38 cellular contexts compared by ENCODE assay signal in the genomic region with DNA sequence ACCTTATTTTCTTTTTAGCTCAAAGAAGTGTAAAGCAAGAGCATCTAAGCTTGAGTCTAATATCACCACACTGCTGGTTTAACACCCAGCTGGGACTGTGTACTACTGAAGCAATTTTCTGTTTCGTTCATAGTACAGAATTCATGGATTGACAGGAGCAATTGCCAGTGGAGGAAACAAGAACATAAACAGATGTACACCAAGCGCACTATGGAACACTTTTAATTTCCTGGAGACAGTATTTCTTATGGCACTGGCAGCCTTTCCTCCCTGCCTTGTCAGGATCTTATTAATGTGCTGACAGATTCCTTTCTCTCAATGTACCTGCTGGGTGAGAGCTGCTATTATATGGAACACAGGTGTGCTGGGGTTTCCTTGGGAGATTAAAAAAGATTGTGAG.
"Had no signal": no experiment of that assay in that cellular context is flagged by ENCODE, and none has a peak within 500 bp of the region (broad histone marks: within the 10 kb centered on the region; RNA-seq: fewer than 3 reads in every experiment).

No MANE protein-coding gene starts in this region.

- H3K27ac Mint-ChIP-seq: activated CD4-positive, alpha-beta memory T cell treated with anti-CD3 and anti-CD28 coated beads, Interleukin-2, amount 10 ng/mL, durations not matched to agents 7 days and 5 days; activated CD8-positive, alpha-beta memory T cell treated with anti-CD3 and anti-CD28 coated beads, Interleukin-2, amount 10 ng/mL, durations not matched to agents 7 days and 5 days; activated naive CD4-positive, alpha-beta T cell treated with anti-CD3 and anti-CD28 coated beads, Interleukin-2, amount 50 U/mL, for 24 hours; activated naive CD8-positive, alpha-beta T cell treated with anti-CD3 and anti-CD28 coated beads, Interleukin-2, amount 10 ng/mL, durations not matched to agents 7 days and 5 days; activated T-cell treated with anti-CD3 and anti-CD28 coated beads, Interleukin-2, amount 50 U/mL, for 72 hours; activated T-helper 2 cell treated with anti-CD3 and anti-CD28 coated beads, Interferon-gamma antibody, Interleukin-2, Interleukin-4, amounts not matched to agents 10 μg/mL and 5 μg/mL and 100 μg/mL, durations not matched to agents 14 hours and 24 hours and 36 hours had no signal

- H3K36me3 ChIP-seq: ascending aorta, Peyer's patch, WERI-Rb-1 had no signal

- H3K27ac ChIP-seq: ascending aorta, Peyer's patch, SJSA1, WERI-Rb-1 had no signal

- H3K27me3 ChIP-seq: ascending aorta, Peyer's patch, SJSA1 had no signal

- ATAC-seq: activated CD8-positive, alpha-beta memory T cell treated with anti-CD3 and anti-CD28 coated beads, Interleukin-2, amount 10 ng/mL, durations not matched to agents 7 days and 5 days; PC-3; SK-N-SH treated with all-trans-retinoic acid at 6 μM for 48 hours; T-cell had no signal

- H3K27me3 Mint-ChIP-seq: activated CD4-positive, alpha-beta memory T cell treated with anti-CD3 and anti-CD28 coated beads, Interleukin-2, amount 10 ng/mL, durations not matched to agents 7 days and 5 days; activated CD8-positive, alpha-beta memory T cell treated with anti-CD3 and anti-CD28 coated beads, Interleukin-2, amount 10 ng/mL, durations not matched to agents 7 days and 5 days; activated naive CD4-positive, alpha-beta T cell treated with anti-CD3 and anti-CD28 coated beads, Interleukin-2, amount 50 U/mL, for 24 hours; activated naive CD8-positive, alpha-beta T cell treated with anti-CD3 and anti-CD28 coated beads, Interleukin-2, amount 10 ng/mL, durations not matched to agents 7 days and 5 days; T-cell had no signal

- H3K4me3 ChIP-seq: ascending aorta, Peyer's patch, SJSA1 had no signal

- H3K9me3 ChIP-seq: ascending aorta, SJSA1 had no signal

- DNase-seq: activated CD4-positive, alpha-beta memory T cell treated with anti-CD3 and anti-CD28 coated beads, Interleukin-2, amount 10 ng/mL, durations not matched to agents 7 days and 5 days; activated CD4-positive, alpha-beta T cell treated with anti-CD3 and anti-CD28 coated beads for 1 hour; activated CD4-positive, alpha-beta T cell treated with anti-CD3 and anti-CD28 coated beads for 48 hours; activated CD4-positive, CD25-positive, alpha-beta regulatory T cell; activated CD8-positive, alpha-beta memory T cell treated with anti-CD3 and anti-CD28 coated beads for 24 hours; activated CD8-positive, alpha-beta memory T cell treated with anti-CD3 and anti-CD28 coated beads, Interleukin-2, amount 10 ng/mL, durations not matched to agents 7 days and 5 days; activated gamma-delta T cell; activated naive CD8-positive, alpha-beta T cell treated with anti-CD3 and anti-CD28 coated beads, Interleukin-2, amount 10 ng/mL, durations not matched to agents 7 days and 5 days; activated T-cell treated with anti-CD3 and anti-CD28 coated beads, Interleukin-2, amount 50 U/mL, for 1 hour; amygdala; cerebellar nuclear complex; Kasumi-1; KBM-7; NCI-H1092 treated with DMSO at 0.1 percent for 48 hours; NCI-H1417; NCI-H146; NCI-H187; NCI-H2029 treated with DMSO at 0.1 percent for 48 hours; NCI-H2107; NCI-H2171; NCI-H510A; NCI-H526; NCI-H748 treated with DMSO at 0.1 percent for 48 hours; NK-92 treated with Interleukin-12 subunit alpha and Interleukin-12 subunit beta, amount 100 ng/mL, for 24 hours; PC-3; RPMI8226; SHP77 treated with DMSO at 0.1 percent for 48 hours; T-cell; T-helper 2 cell; T-helper 9 cell; WERI-Rb-1 had no signal

- H3K9me3 Mint-ChIP-seq: activated naive CD8-positive, alpha-beta T cell treated with anti-CD3 and anti-CD28 coated beads, Interleukin-2, amount 10 ng/mL, durations not matched to agents 7 days and 5 days had no signal

- H3K4me1 ChIP-seq: ascending aorta had no signal

- H3K4me3 Mint-ChIP-seq: activated CD4-positive, alpha-beta memory T cell treated with anti-CD3 and anti-CD28 coated beads, Interleukin-2, amount 10 ng/mL, durations not matched to agents 7 days and 5 days; activated CD8-positive, alpha-beta memory T cell treated with anti-CD3 and anti-CD28 coated beads, Interleukin-2, amount 10 ng/mL, durations not matched to agents 7 days and 5 days; activated naive CD8-positive, alpha-beta T cell treated with anti-CD3 and anti-CD28 coated beads, Interleukin-2, amount 10 ng/mL, durations not matched to agents 7 days and 5 days had no signal
